Comparison of ENCODE assay signal across 10 cellular contexts in the genomic region with DNA sequence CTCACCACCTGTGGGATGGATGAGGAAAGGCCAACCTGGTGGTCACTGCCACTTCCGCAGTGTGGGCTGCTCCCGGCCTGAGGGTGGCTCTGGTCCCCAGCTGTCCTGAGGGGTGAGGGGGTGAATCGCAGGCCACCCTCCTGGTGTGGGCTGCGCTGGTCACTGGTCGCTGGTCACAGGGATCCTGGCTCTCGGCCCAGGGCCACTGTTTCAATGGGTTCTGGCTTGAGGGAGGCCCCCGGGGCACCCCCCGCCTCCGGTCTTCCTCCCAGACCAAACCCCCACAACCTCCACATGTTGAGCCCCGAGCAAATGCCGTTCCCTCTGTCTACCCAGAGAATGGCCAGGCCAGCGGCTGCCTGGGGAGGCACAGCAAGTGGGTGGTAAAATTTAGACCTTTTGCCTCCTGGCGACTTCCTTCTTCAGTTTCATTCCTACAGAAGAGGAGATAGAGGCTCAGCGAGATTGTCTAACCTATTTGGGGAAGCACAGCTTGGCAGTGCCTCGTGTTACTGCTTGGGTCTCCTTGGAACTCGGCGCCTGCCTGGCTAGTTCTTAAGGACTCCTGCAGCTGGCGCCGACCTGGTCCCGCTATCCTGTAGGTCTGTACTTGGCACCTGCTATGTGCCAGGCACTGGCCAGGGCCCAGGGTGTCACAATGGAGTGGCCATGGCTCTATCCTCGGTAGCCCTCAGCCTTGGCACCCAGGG. TPM values are rescaled to one million over a fixed set of nuclear protein-coding genes. Genes with fewer than 3 reads are reported as not detected.
DNase-seq lines count a peak whose midpoint lies in the region; ATAC-seq and TF ChIP-seq lines count a peak whose summit lies in the region.
"Had no signal": no experiment of that assay in that cellular context is flagged by ENCODE, and none has a peak within 500 bp of the region (broad histone marks: within the 10 kb centered on the region; RNA-seq: fewer than 3 reads in every experiment).

No MANE protein-coding gene starts in this region.

- H3K27me3 ChIP-seq in dorsolateral prefrontal cortex (no peaks in the 10 kb centered on the region), mononuclear cell (ENCODE audit: insufficient read depth, low read length) (no peaks in the 10 kb centered on the region), transverse colon (no peaks in the 10 kb centered on the region), foreskin keratinocyte (no peaks in the 10 kb centered on the region)

- TF ChIP-seq EP300 in transverse colon (IDR thresholded peaks at IDR 0.05; ENCODE audit: low read depth): no peak

- peak overlapping the region in 1 of 59 donors; percentile 29 for H3K4me3 ChIP-seq in dorsolateral prefrontal cortex
- peak overlapping the region; percentile 18 for H3K4me3 ChIP-seq in mononuclear cell (ENCODE audit: low read length)
- H3K4me3 ChIP-seq in transverse colon: no peak overlapping the region

- intact Hi-C loops in dorsolateral prefrontal cortex (cut with DNase I): loop anchor here (5.0 kb wide), 2 partner anchors 37 to 63 kb away; no protein-coding TSS in a partner anchor
- intact Hi-C loops in transverse colon (cut with DNase I; ENCODE audit: low total_unique reads): no loop called here

- H3K27ac ChIP-seq in dorsolateral prefrontal cortex (peak overlapping the region in 54 of 59 donors; percentile 43 to 88 (median 78)), transverse colon (peak overlapping the region; percentile 65 to 87 (median 78)), foreskin keratinocyte (no peak overlapping the region)
- H3K27ac ChIP-seq: 22Rv1 had no signal

- no peaks in the 10 kb centered on the region for H3K9me3 ChIP-seq in mononuclear cell (ENCODE audit: low read depth, low read length)
- H3K9me3 ChIP-seq in transverse colon: no peaks in the 10 kb centered on the region

- H3K36me3 ChIP-seq in transverse colon: no peaks in the 10 kb centered on the region

- TF ChIP-seq POLR2A in transverse colon (IDR thresholded peaks at IDR 0.05): no peak

- in situ Hi-C loops in transverse colon (cut with MboI; ENCODE audit: low pct_ligation_motif_present in 1 of 4, low pct_unique_long_range_greater_than_20kb in 1 of 4, low sequenced_read_pairs in 3 of 4): no loop called here

- ATAC-seq in foreskin keratinocyte: no peak
- no peak for ATAC-seq in GM21367 (IDR thresholded peaks at IDR 0.05; ENCODE audit: unreplicated experiment)

- 53 to 79% methylated on average over 3 to 15 of the region's 21 CpGs for WGBS in transverse colon (ENCODE audit: low coverage in 1 of 2), 2 donors

- DNase-seq in DMS 273 (lab: John Stamatoyannopoulos, UW; ENCODE audit: unreplicated experiment) (peak; percentile 40), DMS 273 treated with DMSO at 0.1 percent for 48 hours (lab: John Stamatoyannopoulos, UW) (no peak), dorsolateral prefrontal cortex (no peak), transverse colon (no peak), foreskin keratinocyte (no peak)
- no peak for DNase-seq in stimulated activated CD4-positive, alpha-beta T cell treated with anti-CD3 and anti-CD28 coated beads, Interleukin-12 subunit alpha, Interleukin-12 subunit beta, amount 100 ng/mL, for 4 hours
- DNase-seq: activated B cell treated with CpG ODN at 0.5 μM for 24 hours had no signal

- no peak for TF ChIP-seq CTCF in dorsolateral prefrontal cortex (IDR thresholded peaks at IDR 0.05 in 54 of 56, conservative IDR thresholded peaks at IDR 0.05 in 2 of 56; ENCODE audit: low read depth in 1 of 56, partially characterized antibody in 56 of 56)
- TF ChIP-seq CTCF in transverse colon (IDR thresholded peaks at IDR 0.05): no peak
- no peak for TF ChIP-seq CTCF in foreskin keratinocyte (conservative IDR thresholded peaks at IDR 0.05)

- H3K4me1 ChIP-seq in mononuclear cell (ENCODE audit: insufficient read depth, low read length) (peaks cover 92% of the 10 kb centered on the region), transverse colon (peaks cover 57 to 76% (median 71%) of the 10 kb centered on the region in 4 donors), foreskin keratinocyte (peaks cover 20% of the 10 kb centered on the region)

RNA-seq across cellular contexts. Expression of a gene that starts 48.2 kb away (rescaled TPM):
- total RNA-seq in dorsolateral prefrontal cortex (100 to 1,000 TPM in 4 of 120 experiments, 10 to 100 TPM in 116; 32.1 to 133 (median 55.1) TPM), mononuclear cell (11.2 TPM), transverse colon (10 to 100 TPM; 27.3 to 70.5 (median 58.6) TPM), foreskin keratinocyte (24.1 and 25.2 TPM in 2 replicates)
- 16.5 and 18.3 TPM in 2 replicates for polyA plus RNA-seq in foreskin keratinocyte
